ENCODE assay signal across 8 cellular contexts in the genomic region with DNA sequence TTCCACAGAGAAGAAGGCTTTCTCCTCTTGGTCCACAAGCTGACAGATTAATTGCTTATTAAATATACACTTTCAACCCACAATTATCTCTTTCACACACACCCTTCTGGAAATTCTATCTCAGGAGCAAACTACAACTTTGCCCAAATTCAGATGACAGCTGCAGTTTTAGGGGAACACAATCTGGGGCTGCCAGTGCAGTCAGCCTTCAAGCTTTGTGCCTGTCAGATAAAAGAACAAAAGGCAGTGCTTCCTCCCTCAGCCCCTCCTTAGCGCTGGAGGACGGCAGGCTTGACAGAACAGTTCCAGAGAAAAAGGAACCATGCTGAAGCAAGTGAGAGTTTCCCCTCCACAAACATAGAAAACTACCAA.
DNase-seq lines count a peak whose midpoint lies in the region; ATAC-seq, FAIRE-seq and TF ChIP-seq lines count a peak whose summit lies in the region.

No MANE protein-coding gene starts in this region.

- H3K9ac ChIP-seq in astrocyte (ENCODE audit: low read length) = peak overlapping the region; percentile 76

- H3K36me3 ChIP-seq in astrocyte (ENCODE audit: insufficient read depth, low read length) = no peaks in the 10 kb centered on the region

- H3K79me2 ChIP-seq in astrocyte (ENCODE audit: insufficient read depth, low read length) = peaks cover 19% of the 10 kb centered on the region

- peak; percentile 31 for ATAC-seq in Right ventricle myocardium inferior

- H3K4me3 ChIP-seq in astrocyte (ENCODE audit: insufficient read depth, low read depth, low read length) = peak overlapping the region; percentile 54

- H3K36me3 Mint-ChIP-seq in astrocyte (ENCODE audit: low read depth, unreplicated experiment) = no peaks in the 10 kb centered on the region

- H3K4me3 Mint-ChIP-seq in astrocyte (ENCODE audit: unreplicated experiment) = peak overlapping the region; percentile 83

- no peaks in the 10 kb centered on the region for H3K9me3 ChIP-seq in astrocyte (ENCODE audit: insufficient read depth, low read depth, low read length)

- no peaks in the 10 kb centered on the region for H3K27me3 ChIP-seq in astrocyte (ENCODE audit: insufficient read depth, low read length)

- no peak overlapping the region for H2AFZ ChIP-seq in astrocyte (ENCODE audit: low read depth, low read length)

- H3K27me3 Mint-ChIP-seq in astrocyte (ENCODE audit: low read depth, unreplicated experiment) = no peaks in the 10 kb centered on the region

- H3K9me3 Mint-ChIP-seq in astrocyte (ENCODE audit: unreplicated experiment) = no peaks in the 10 kb centered on the region

- peaks cover 30% of the 10 kb centered on the region for H3K4me1 Mint-ChIP-seq in astrocyte (ENCODE audit: low read depth, unreplicated experiment)

- H3K27ac ChIP-seq in astrocyte (ENCODE audit: low read depth, low read length) = peak overlapping the region; percentile 65

- DNase-seq in Right ventricle myocardium inferior (ENCODE audit: missing footprints) (peak; percentile 62), cardiac septum (ENCODE audit: low spot score) (no peak), astrocyte (ENCODE audit: low read depth) (no peak), left kidney (ENCODE audit: low read depth, low spot score) (peak; percentile 60), urothelium cell line (ENCODE audit: low spot score) (peak; percentile 27), kidney tubule cell (ENCODE audit: low spot score) (no peak), NCI-H2227 treated with DMSO at 0.1 percent for 48 hours (lab: John Stamatoyannopoulos, UW) (no peak), NCI-H82 treated with DMSO at 0.1 percent for 48 hours (lab: John Stamatoyannopoulos, UW; ENCODE audit: unreplicated experiment) (no peak)

- TF ChIP-seq CTCF in astrocyte (IDR thresholded peaks at IDR 0.05; ENCODE audit: insufficient read depth, low read depth, low read length) = no peak

- peak overlapping the region; percentile 89 for H3K27ac Mint-ChIP-seq in astrocyte (ENCODE audit: unreplicated experiment)

- no peaks in the 10 kb centered on the region for H4K20me1 ChIP-seq in astrocyte (ENCODE audit: insufficient read depth, low read length)

- FAIRE-seq in astrocyte (lab: Jason Lieb, UNC) = no peak
- no peak for FAIRE-seq in urothelium cell line (lab: Jason Lieb, UNC)

- H3K4me2 ChIP-seq in astrocyte (ENCODE audit: low read length) = peak overlapping the region; percentile 85

- peaks cover 21% of the 10 kb centered on the region for H3K4me1 ChIP-seq in astrocyte (ENCODE audit: insufficient read depth, low read length)

- intact Hi-C loops in Right ventricle myocardium inferior (cut with DNase I) = no loop called here
- intact Hi-C loops in cardiac septum (cut with DNase I) = no loop called here

Comparison
In these comparisons a context has a peak if more than half of its experiments do, and no peak if none do; other contexts are left out.
1. DNase-seq: peak in Right ventricle myocardium inferior (single experiment), left kidney (single experiment) and urothelium cell line (single experiment); none in cardiac septum (single experiment), astrocyte (single experiment), kidney tubule cell (single experiment), NCI-H2227 treated with DMSO at 0.1 percent for 48 hours (single experiment) and NCI-H82 treated with DMSO at 0.1 percent for 48 hours (single experiment).